In genomic region chr17:77869665-77870132, GRCh38 we compare ENCODE assay signal across 9 cellular contexts.
A peak's percentile ranks its signal among the peaks of the same experiment; 100 is the strongest.
DNase-seq lines count a peak whose midpoint lies in the region; ATAC-seq and TF ChIP-seq lines count a peak whose summit lies in the region.
"Had no signal": no experiment of that assay in that cellular context is flagged by ENCODE, and none has a peak within 500 bp of the region (broad histone marks: within the 10 kb centered on the region; RNA-seq: fewer than 3 reads in every experiment).

No MANE protein-coding gene starts in this region.

- intact Hi-C loops in PC-3 (cut with micrococcal nuclease) = no loop called here

- peaks cover 2% of the 10 kb centered on the region for H3K36me3 Mint-ChIP-seq in activated CD8-positive, alpha-beta T cell treated with anti-CD3 and anti-CD28 coated beads, Interleukin-2, amount 10 ng/mL, durations not matched to agents 7 days and 5 days (ENCODE audit: low read depth)

- H3K4me3 ChIP-seq in BLaER1 (no peak overlapping the region), PC-3 (ENCODE audit: low read length) (no peak overlapping the region)

- H2AFZ ChIP-seq in PC-3 (ENCODE audit: low read length) = no peak overlapping the region

- no peak overlapping the region for H3K4me3 Mint-ChIP-seq in activated CD8-positive, alpha-beta T cell treated with anti-CD3 and anti-CD28 coated beads, Interleukin-2, amount 10 ng/mL, durations not matched to agents 7 days and 5 days

- H3K4me1 ChIP-seq in BLaER1 (peaks cover 55% of the 10 kb centered on the region), PC-3 (ENCODE audit: insufficient read depth, low read length) (no peaks in the 10 kb centered on the region)

- H3K79me2 ChIP-seq in PC-3 (ENCODE audit: low read length) = no peaks in the 10 kb centered on the region

- H3K9me3 ChIP-seq in BLaER1 (no peaks in the 10 kb centered on the region), PC-3 (ENCODE audit: low read length) (no peaks in the 10 kb centered on the region)

- ATAC-seq in GM19328 (IDR thresholded peaks at IDR 0.05; ENCODE audit: unreplicated experiment) (peak; percentile 62), HG03159 (IDR thresholded peaks at IDR 0.05; ENCODE audit: unreplicated experiment) (peak; percentile 88), PC-3 (no peak)
- ATAC-seq in activated CD8-positive, alpha-beta T cell treated with anti-CD3 and anti-CD28 coated beads, Interleukin-2, amount 10 ng/mL, durations not matched to agents 7 days and 5 days = peak; percentile 56

- H3K9ac ChIP-seq in BLaER1 (no peak overlapping the region), PC-3 (ENCODE audit: low read length) (no peak overlapping the region)

- BruUV-seq in PC-3 (replicated peaks; lab: Mats Ljungman, UMichigan) = no TSS peak

- H3K9me3 Mint-ChIP-seq in activated CD8-positive, alpha-beta T cell treated with anti-CD3 and anti-CD28 coated beads, Interleukin-2, amount 10 ng/mL, durations not matched to agents 7 days and 5 days (ENCODE audit: insufficient read depth) = peaks cover 4% of the 10 kb centered on the region

- no peak overlapping the region for H3K27ac ChIP-seq in BLaER1
- no peak overlapping the region for H3K27ac ChIP-seq in PC-3 (ENCODE audit: low read length)

- peak overlapping the region; percentile 48 for H3K4me2 ChIP-seq in BLaER1
- H3K4me2 ChIP-seq in PC-3 (ENCODE audit: low read length) = no peak overlapping the region

- H3K27me3 Mint-ChIP-seq in activated CD8-positive, alpha-beta T cell treated with anti-CD3 and anti-CD28 coated beads, Interleukin-2, amount 10 ng/mL, durations not matched to agents 7 days and 5 days (ENCODE audit: low read depth) = peaks cover 3% of the 10 kb centered on the region

- peak overlapping the region; percentile 63 for H3K27ac Mint-ChIP-seq in activated CD8-positive, alpha-beta T cell treated with anti-CD3 and anti-CD28 coated beads, Interleukin-2, amount 10 ng/mL, durations not matched to agents 7 days and 5 days

- peaks cover 47% of the 10 kb centered on the region for H3K4me1 Mint-ChIP-seq in activated CD8-positive, alpha-beta T cell treated with anti-CD3 and anti-CD28 coated beads, Interleukin-2, amount 10 ng/mL, durations not matched to agents 7 days and 5 days (ENCODE audit: low read depth)

- H3K27me3 ChIP-seq in BLaER1 (peaks cover 17% of the 10 kb centered on the region), PC-3 (ENCODE audit: low read length) (peaks cover 65% of the 10 kb centered on the region)

- CTCF ChIA-PET in activated CD8-positive, alpha-beta T cell treated with anti-CD3 and anti-CD28 coated beads, Interleukin-2, amount 10 ng/mL, durations not matched to agents 7 days and 5 days (lab: Charles Lee) = interaction anchor here (0.7 to 1.3 kb wide), 3 partner anchors 143 to 697 kb away, joined by 3 read pairs; no protein-coding TSS in a partner anchor
- CTCF ChIA-PET in PC-3 (lab: Charles Lee) = no interaction called here

- H3K36me3 ChIP-seq in BLaER1 (no peaks in the 10 kb centered on the region), PC-3 (ENCODE audit: low read depth, low read length) (no peaks in the 10 kb centered on the region)

- POLR2A ChIA-PET in activated CD8-positive, alpha-beta T cell treated with anti-CD3 and anti-CD28 coated beads, Interleukin-2, amount 10 ng/mL, durations not matched to agents 7 days and 5 days (lab: Charles Lee) = interaction anchor here (0.5 to 1.6 kb wide), 3 partner anchors 11 to 259 kb away, joined by 3 to 7 read pairs (median 6); partner anchors contain the start of gene TNRC6C
- POLR2A ChIA-PET in PC-3 (lab: Charles Lee; ENCODE audit: unreplicated experiment) = no interaction called here

- no peaks in the 10 kb centered on the region for H3F3A ChIP-seq in PC-3 (ENCODE audit: low read length, unreplicated experiment)

- peak; percentile 49 for DNase-seq in activated CD8-positive, alpha-beta T cell treated with anti-CD3 and anti-CD28 coated beads, Interleukin-2, amount 10 ng/mL, durations not matched to agents 7 days and 5 days
- DNase-seq in PC-3 (no peak), NCI-H1417 (lab: John Stamatoyannopoulos, UW) (no peak), OCI-M2 (lab: John Stamatoyannopoulos, UW; ENCODE audit: unreplicated experiment) (no peak), GF-D8 (lab: John Stamatoyannopoulos, UW) (no peak)
- DNase-seq: NCI-H345 had no signal

- no peak for TF ChIP-seq CTCF in PC-3 (conservative IDR thresholded peaks at IDR 0.05; ENCODE audit: low read depth, low read length)

- H3K9me2 ChIP-seq in PC-3 (replicated peaks; ENCODE audit: low read length) = no peaks in the 10 kb centered on the region

- H4K20me1 ChIP-seq in BLaER1 (peaks cover 34% of the 10 kb centered on the region), PC-3 (ENCODE audit: low read length) (no peaks in the 10 kb centered on the region)
